ENCODE assay signal across 10 cellular contexts in genomic region chr2:58064136-58064535, GRCh38. TPM values are rescaled to one million over a fixed set of nuclear protein-coding genes. Genes with fewer than 3 reads are reported as not detected.
DNase-seq lines count a peak whose midpoint lies in the region; ATAC-seq lines count a peak whose summit lies in the region.
"Had no signal": no experiment of that assay in that cellular context is flagged by ENCODE, and none has a peak within 500 bp of the region (broad histone marks: within the 10 kb centered on the region; RNA-seq: fewer than 3 reads in every experiment).

No MANE protein-coding gene starts in this region.

- peaks cover 25% of the 10 kb centered on the region for H3K4me1 Mint-ChIP-seq in activated T-cell treated with anti-CD3 and anti-CD28 coated beads, Interleukin-2, amount 50 U/mL, for 72 hours (ENCODE audit: low read depth)
- H3K4me1 Mint-ChIP-seq in activated naive CD8-positive, alpha-beta T cell treated with anti-CD3 and anti-CD28 coated beads, Interleukin-2, amount 50 U/mL, for 24 hours: peaks cover 27% of the 10 kb centered on the region
- peaks cover 37% of the 10 kb centered on the region for H3K4me1 Mint-ChIP-seq in stimulated activated memory B cell treated with anti-CD40 and anti-IgM and Interleukin-4, amounts not matched to agents 10 μg/mL and 1 μg/mL and 100 μg/mL, for 72 hours

- H3K4me3 Mint-ChIP-seq in activated T-cell treated with anti-CD3 and anti-CD28 coated beads, Interleukin-2, amount 50 U/mL, for 72 hours: peak overlapping the region in 1 of 2 donors; percentile 50
- H3K4me3 Mint-ChIP-seq in activated naive CD8-positive, alpha-beta T cell treated with anti-CD3 and anti-CD28 coated beads, Interleukin-2, amount 50 U/mL, for 24 hours: no peak overlapping the region
- no peak overlapping the region for H3K4me3 Mint-ChIP-seq in stimulated activated memory B cell treated with anti-CD40 and anti-IgM and Interleukin-4, amounts not matched to agents 10 μg/mL and 1 μg/mL and 100 μg/mL, for 72 hours
- H3K4me3 Mint-ChIP-seq: mesothelial cell of epicardium had no signal

- peak in 1 of 2 donors; percentile 17 for DNase-seq in activated T-cell treated with anti-CD3 and anti-CD28 coated beads, Interleukin-2, amount 50 U/mL, for 72 hours
- DNase-seq in activated T-cell treated with anti-CD3 and anti-CD28 coated beads, Interleukin-2, amount 50 U/mL, for 1 hour: no peak
- DNase-seq in activated naive CD8-positive, alpha-beta T cell treated with anti-CD3 and anti-CD28 coated beads, Interleukin-2, amount 50 U/mL, for 24 hours: no peak
- DNase-seq in left colon (no peak), T1000 (lab: John Stamatoyannopoulos, UW) (no peak)
- DNase-seq: amniotic stem cell had no signal

- ATAC-seq in activated T-cell treated with anti-CD3 and anti-CD28 coated beads, Interleukin-2, amount 50 U/mL, for 72 hours (replicated peaks in 1 of 2): peak; percentile 56 to 86
- ATAC-seq in HG02798 (IDR thresholded peaks at IDR 0.05; ENCODE audit: poor library complexity, unreplicated experiment): peak; percentile 40
- peak; percentile 75 for ATAC-seq in activated naive CD8-positive, alpha-beta T cell treated with anti-CD3 and anti-CD28 coated beads, Interleukin-2, amount 50 U/mL, for 24 hours
- ATAC-seq in stimulated activated memory B cell treated with anti-CD40 and anti-IgM and Interleukin-4, amounts not matched to agents 10 μg/mL and 1 μg/mL and 100 μg/mL, for 72 hours: no peak
- no peak for ATAC-seq in left colon
- ATAC-seq in GM18858 (IDR thresholded peaks at IDR 0.05; ENCODE audit: unreplicated experiment): no peak

- intact Hi-C loops in left colon (cut with DNase I, micrococcal nuclease): no loop called here

- H3K36me3 Mint-ChIP-seq in activated T-cell treated with anti-CD3 and anti-CD28 coated beads, Interleukin-2, amount 50 U/mL, for 72 hours (ENCODE audit: insufficient read depth in 2 of 2): peaks cover 6 to 7% of the 10 kb centered on the region in 2 donors
- peaks cover 25% of the 10 kb centered on the region for H3K36me3 Mint-ChIP-seq in activated naive CD8-positive, alpha-beta T cell treated with anti-CD3 and anti-CD28 coated beads, Interleukin-2, amount 50 U/mL, for 24 hours (ENCODE audit: low read depth)
- peaks cover 48% of the 10 kb centered on the region for H3K36me3 Mint-ChIP-seq in stimulated activated memory B cell treated with anti-CD40 and anti-IgM and Interleukin-4, amounts not matched to agents 10 μg/mL and 1 μg/mL and 100 μg/mL, for 72 hours

- no peaks in the 10 kb centered on the region for H3K27me3 Mint-ChIP-seq in activated T-cell treated with anti-CD3 and anti-CD28 coated beads, Interleukin-2, amount 50 U/mL, for 72 hours (ENCODE audit: low read depth)
- H3K27me3 Mint-ChIP-seq in activated naive CD8-positive, alpha-beta T cell treated with anti-CD3 and anti-CD28 coated beads, Interleukin-2, amount 50 U/mL, for 24 hours: no peaks in the 10 kb centered on the region
- no peaks in the 10 kb centered on the region for H3K27me3 Mint-ChIP-seq in stimulated activated memory B cell treated with anti-CD40 and anti-IgM and Interleukin-4, amounts not matched to agents 10 μg/mL and 1 μg/mL and 100 μg/mL, for 72 hours

- peaks cover 0 to 4% of the 10 kb centered on the region in 2 donors for H3K9me3 Mint-ChIP-seq in activated T-cell treated with anti-CD3 and anti-CD28 coated beads, Interleukin-2, amount 50 U/mL, for 72 hours
- peaks cover 11% of the 10 kb centered on the region for H3K9me3 Mint-ChIP-seq in activated naive CD8-positive, alpha-beta T cell treated with anti-CD3 and anti-CD28 coated beads, Interleukin-2, amount 50 U/mL, for 24 hours
- peaks cover 5% of the 10 kb centered on the region for H3K9me3 Mint-ChIP-seq in stimulated activated memory B cell treated with anti-CD40 and anti-IgM and Interleukin-4, amounts not matched to agents 10 μg/mL and 1 μg/mL and 100 μg/mL, for 72 hours

- H3K27ac Mint-ChIP-seq in activated T-cell treated with anti-CD3 and anti-CD28 coated beads, Interleukin-2, amount 50 U/mL, for 72 hours: peak overlapping the region; percentile 14
- H3K27ac Mint-ChIP-seq in activated naive CD8-positive, alpha-beta T cell treated with anti-CD3 and anti-CD28 coated beads, Interleukin-2, amount 50 U/mL, for 24 hours: no peak overlapping the region
- H3K27ac Mint-ChIP-seq in stimulated activated memory B cell treated with anti-CD40 and anti-IgM and Interleukin-4, amounts not matched to agents 10 μg/mL and 1 μg/mL and 100 μg/mL, for 72 hours: peak overlapping the region; percentile 55
- H3K27ac Mint-ChIP-seq: mesothelial cell of epicardium had no signal

RNA-seq across cellular contexts. Expression of gene VRK2, which starts 17.5 kb away (rescaled TPM):
- 10 to 100 TPM; 22.9 to 24.5 TPM for total RNA-seq in activated T-cell treated with anti-CD3 and anti-CD28 coated beads, Interleukin-2, amount 50 U/mL, for 72 hours
- 10 to 100 TPM; 20.9 to 25.0 TPM for total RNA-seq in left colon

Comparison
In these comparisons a context has a peak if more than half of its experiments do, and no peak if none do; other contexts are left out.
1. ATAC-seq: peak in activated T-cell treated with anti-CD3 and anti-CD28 coated beads, Interleukin-2, amount 50 U/mL, for 72 hours (2 of 2), HG02798 (single experiment) and activated naive CD8-positive, alpha-beta T cell treated with anti-CD3 and anti-CD28 coated beads, Interleukin-2, amount 50 U/mL, for 24 hours (single experiment); none in stimulated activated memory B cell treated with anti-CD40 and anti-IgM and Interleukin-4, amounts not matched to agents 10 μg/mL and 1 μg/mL and 100 μg/mL, for 72 hours (single experiment), left colon (single experiment) and GM18858 (single experiment).